In the genomic region with DNA sequence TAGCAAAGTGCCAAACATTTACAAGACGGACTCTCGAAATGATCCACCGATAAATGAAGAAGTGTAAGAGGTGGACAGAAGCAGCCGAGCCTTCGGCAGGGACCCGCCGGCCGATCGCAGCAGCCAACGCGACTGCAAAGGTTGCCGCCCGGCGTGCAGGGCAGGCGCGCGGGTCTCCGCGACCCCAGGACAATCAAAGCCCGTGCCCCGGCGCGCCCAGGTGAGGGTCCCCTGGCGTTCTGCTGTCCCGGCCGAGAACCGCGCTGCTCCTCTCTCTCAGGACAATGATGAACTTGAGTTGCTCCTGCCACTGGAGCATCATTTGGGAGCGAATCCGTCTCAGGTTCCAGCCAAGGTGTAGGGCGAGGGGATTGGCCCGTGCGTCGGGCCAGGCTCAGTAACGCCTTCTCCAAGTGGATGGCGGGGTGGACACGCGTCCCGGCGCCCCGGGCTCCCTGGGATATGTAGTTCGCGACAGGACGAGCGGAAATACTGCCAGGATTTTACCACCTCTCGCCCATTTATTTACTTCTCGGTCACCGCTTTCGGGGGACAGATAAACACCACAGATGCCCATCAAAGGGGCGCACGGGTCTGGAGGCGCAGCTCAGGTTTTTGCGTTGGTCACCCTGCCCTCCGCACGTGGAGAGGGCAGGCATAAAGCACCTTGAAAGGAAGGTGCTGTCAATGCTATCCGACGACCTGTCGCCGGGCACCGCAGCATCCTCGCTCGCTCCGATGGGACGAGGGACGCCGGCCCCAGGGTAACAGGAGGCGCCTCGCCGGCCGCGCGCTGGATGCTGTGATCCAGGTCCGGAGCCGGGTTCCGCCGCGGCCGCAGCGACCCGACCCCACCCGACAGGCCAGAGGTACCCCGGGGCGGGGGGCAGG, we compare ENCODE assay signal across 1 cellular context.
TF ChIP-seq lines count a peak whose summit lies in the region.

A gene with protein sequence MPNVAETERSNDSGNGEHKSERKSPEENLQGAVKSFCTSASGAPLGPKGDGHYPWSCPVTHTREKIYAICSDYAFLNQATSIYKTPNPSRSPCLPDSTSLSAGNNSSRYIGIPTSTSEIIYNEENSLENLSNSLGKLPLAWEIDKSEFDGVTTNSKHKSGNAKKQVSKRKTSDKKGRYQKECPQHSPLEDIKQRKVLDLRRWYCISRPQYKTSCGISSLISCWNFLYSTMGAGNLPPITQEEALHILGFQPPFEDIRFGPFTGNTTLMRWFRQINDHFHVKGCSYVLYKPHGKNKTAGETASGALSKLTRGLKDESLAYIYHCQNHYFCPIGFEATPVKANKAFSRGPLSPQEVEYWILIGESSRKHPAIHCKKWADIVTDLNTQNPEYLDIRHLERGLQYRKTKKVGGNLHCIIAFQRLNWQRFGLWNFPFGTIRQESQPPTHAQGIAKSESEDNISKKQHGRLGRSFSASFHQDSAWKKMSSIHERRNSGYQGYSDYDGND (plus strand): TSS at position 467 of the 891 bp plus-strand sequence. CDS start 8,149 bp downstream, outside the sequence.
A gene (minus strand): TSS at position 324 of the 891 bp plus-strand sequence. CDS start 306 bp downstream, at position 18.

TF ChIP-seq in GM12878, 131 proteins besides CTCF, POLR2A, EP300 and RAD21 (continued from another document):
- TF ChIP-seq, protein P1, sequence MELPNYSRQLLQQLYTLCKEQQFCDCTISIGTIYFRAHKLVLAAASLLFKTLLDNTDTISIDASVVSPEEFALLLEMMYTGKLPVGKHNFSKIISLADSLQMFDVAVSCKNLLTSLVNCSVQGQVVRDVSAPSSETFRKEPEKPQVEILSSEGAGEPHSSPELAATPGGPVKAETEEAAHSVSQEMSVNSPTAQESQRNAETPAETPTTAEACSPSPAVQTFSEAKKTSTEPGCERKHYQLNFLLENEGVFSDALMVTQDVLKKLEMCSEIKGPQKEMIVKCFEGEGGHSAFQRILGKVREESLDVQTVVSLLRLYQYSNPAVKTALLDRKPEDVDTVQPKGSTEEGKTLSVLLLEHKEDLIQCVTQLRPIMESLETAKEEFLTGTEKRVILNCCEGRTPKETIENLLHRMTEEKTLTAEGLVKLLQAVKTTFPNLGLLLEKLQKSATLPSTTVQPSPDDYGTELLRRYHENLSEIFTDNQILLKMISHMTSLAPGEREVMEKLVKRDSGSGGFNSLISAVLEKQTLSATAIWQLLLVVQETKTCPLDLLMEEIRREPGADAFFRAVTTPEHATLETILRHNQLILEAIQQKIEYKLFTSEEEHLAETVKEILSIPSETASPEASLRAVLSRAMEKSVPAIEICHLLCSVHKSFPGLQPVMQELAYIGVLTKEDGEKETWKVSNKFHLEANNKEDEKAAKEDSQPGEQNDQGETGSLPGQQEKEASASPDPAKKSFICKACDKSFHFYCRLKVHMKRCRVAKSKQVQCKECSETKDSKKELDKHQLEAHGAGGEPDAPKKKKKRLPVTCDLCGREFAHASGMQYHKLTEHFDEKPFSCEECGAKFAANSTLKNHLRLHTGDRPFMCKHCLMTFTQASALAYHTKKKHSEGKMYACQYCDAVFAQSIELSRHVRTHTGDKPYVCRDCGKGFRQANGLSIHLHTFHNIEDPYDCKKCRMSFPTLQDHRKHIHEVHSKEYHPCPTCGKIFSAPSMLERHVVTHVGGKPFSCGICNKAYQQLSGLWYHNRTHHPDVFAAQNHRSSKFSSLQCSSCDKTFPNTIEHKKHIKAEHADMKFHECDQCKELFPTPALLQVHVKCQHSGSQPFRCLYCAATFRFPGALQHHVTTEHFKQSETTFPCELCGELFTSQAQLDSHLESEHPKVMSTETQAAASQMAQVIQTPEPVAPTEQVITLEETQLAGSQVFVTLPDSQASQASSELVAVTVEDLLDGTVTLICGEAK (IDR thresholded peaks at IDR 0.05; ENCODE audit: borderline replicate concordance), result peak; percentile 47; the same call in 1 of the 2 replicates
- TF ChIP-seq BHLHE40 (IDR thresholded peaks at IDR 0.05; ENCODE audit: borderline replicate concordance in 1 of 2, low read depth in 2 of 2, low read length in 1 of 2) (peak in 1 of 2 experiments; percentile 66; a peak in 2 of 4 replicates), ASH2L (IDR thresholded peaks at IDR 0.05; ENCODE audit: borderline replicate concordance, low read depth) (0 out of 2 replicates have a peak, but pooled peaks have one; percentile 38), KLF5 (IDR thresholded peaks at IDR 0.05; ENCODE audit: partially characterized antibody) (peak; percentile 31), IKZF1 (conservative IDR thresholded peaks at IDR 0.05) (peak; percentile 93), HDAC6 (IDR thresholded peaks at IDR 0.05; ENCODE audit: unreplicated experiment) (peak; percentile 73), WRNIP1 (IDR thresholded peaks at IDR 0.05; ENCODE audit: borderline replicate concordance, low read depth, low read length) (0 out of 2 replicates have a peak, but pooled peaks have one; percentile 24), CHD2 (IDR thresholded peaks at IDR 0.05; ENCODE audit: borderline replicate concordance, low read depth, low read length) (peak; percentile 92), EED (IDR thresholded peaks at IDR 0.05; ENCODE audit: low read depth) (peak; percentile 30; the same call in 1 of the 2 replicates), RBBP5 (conservative IDR thresholded peaks at IDR 0.05) (no peak), GABPA (IDR thresholded peaks at IDR 0.05; ENCODE audit: low read depth) (peak; percentile 46; the same call in 1 of the 2 replicates), NFYA (IDR thresholded peaks at IDR 0.05; ENCODE audit: borderline replicate concordance, low read depth, low read length) (peak; percentile 85), CREB1 (IDR thresholded peaks at IDR 0.05; ENCODE audit: low read depth) (peak; percentile 95), NBN (IDR thresholded peaks at IDR 0.05) (0 out of 2 replicates have a peak, but pooled peaks have one; percentile 26), TARDBP (IDR thresholded peaks at IDR 0.05; ENCODE audit: borderline replicate concordance) (peak; percentile 61; the same call in 1 of the 2 replicates)
- TF ChIP-seq, protein P2, sequence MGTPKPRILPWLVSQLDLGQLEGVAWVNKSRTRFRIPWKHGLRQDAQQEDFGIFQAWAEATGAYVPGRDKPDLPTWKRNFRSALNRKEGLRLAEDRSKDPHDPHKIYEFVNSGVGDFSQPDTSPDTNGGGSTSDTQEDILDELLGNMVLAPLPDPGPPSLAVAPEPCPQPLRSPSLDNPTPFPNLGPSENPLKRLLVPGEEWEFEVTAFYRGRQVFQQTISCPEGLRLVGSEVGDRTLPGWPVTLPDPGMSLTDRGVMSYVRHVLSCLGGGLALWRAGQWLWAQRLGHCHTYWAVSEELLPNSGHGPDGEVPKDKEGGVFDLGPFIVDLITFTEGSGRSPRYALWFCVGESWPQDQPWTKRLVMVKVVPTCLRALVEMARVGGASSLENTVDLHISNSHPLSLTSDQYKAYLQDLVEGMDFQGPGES (IDR thresholded peaks at IDR 0.05), result peak; percentile 84
- TF ChIP-seq, protein P3, sequence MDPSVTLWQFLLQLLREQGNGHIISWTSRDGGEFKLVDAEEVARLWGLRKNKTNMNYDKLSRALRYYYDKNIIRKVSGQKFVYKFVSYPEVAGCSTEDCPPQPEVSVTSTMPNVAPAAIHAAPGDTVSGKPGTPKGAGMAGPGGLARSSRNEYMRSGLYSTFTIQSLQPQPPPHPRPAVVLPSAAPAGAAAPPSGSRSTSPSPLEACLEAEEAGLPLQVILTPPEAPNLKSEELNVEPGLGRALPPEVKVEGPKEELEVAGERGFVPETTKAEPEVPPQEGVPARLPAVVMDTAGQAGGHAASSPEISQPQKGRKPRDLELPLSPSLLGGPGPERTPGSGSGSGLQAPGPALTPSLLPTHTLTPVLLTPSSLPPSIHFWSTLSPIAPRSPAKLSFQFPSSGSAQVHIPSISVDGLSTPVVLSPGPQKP (IDR thresholded peaks at IDR 0.05; ENCODE audit: low read depth, low read length), result 0 out of 2 replicates have a peak, but pooled peaks have one; percentile 33
- TF ChIP-seq, protein P4, sequence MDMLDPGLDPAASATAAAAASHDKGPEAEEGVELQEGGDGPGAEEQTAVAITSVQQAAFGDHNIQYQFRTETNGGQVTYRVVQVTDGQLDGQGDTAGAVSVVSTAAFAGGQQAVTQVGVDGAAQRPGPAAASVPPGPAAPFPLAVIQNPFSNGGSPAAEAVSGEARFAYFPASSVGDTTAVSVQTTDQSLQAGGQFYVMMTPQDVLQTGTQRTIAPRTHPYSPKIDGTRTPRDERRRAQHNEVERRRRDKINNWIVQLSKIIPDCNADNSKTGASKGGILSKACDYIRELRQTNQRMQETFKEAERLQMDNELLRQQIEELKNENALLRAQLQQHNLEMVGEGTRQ (IDR thresholded peaks at IDR 0.05; ENCODE audit: borderline replicate concordance, low read depth, low read length), result peak; percentile 54
